8 cellular contexts compared by ENCODE assay signal in the genomic region with DNA sequence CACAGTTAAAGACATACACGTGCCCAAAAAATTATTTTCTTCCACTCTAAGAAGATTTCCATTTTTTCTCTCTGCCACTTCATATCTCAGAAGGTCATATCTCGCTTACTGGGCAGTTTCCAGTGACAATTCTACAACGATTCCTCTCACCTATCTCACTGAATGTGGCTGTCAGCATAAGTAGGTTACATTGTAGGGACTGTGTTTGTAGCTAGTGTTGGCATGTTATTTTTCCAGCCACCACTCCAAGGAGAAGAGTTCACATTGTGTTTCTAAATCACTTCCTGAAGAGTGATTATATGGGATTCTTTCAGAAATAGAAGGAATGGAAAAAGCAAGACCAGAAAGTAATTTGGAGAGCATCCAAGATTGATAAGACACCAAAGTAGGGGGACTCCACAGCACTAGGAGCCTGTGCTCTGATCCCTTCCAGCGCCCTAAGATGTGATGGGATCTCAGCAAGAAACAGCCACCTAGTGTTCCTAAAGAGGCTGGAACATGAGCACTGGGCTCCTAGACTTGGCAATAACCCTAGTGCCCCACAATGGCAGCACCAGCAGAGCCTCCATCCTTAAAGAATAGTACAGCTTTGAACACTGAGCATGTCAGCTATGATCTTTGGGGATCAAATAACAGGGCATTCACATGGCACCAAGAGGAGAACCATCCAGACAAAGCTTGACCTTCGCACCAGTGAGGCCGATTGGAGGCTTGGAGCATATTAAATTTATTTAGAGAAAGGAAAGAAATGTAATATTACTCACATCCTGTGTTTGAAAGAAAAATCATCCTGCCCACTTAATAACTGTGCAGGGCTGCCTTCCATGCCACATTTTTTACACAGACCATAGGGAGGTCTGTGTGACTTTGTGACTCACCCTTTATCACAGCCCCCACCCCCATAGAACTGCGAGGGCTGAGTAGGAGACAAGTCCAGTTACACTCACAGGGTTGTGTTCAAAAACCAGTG.
DNase-seq lines count a peak whose midpoint lies in the region; ATAC-seq and TF ChIP-seq lines count a peak whose summit lies in the region.

No MANE protein-coding gene starts in this region.

- peak overlapping the region; percentile 47 for H3K4me3 ChIP-seq in WI38 (ENCODE audit: low read depth, low read length)

- DNase-seq in EL (peak; percentile 98), kidney tubule cell (ENCODE audit: low spot score) (peak; percentile 90), NCI-H82 treated with DMSO at 0.1 percent for 48 hours (lab: John Stamatoyannopoulos, UW; ENCODE audit: unreplicated experiment) (no peak), activated gamma-delta T cell treated with Interleukin-2 at 50 U/mL for 16 hours (no peak)
- DNase-seq in central memory CD4-positive, alpha-beta T cell, result no peak

- no peak for TF ChIP-seq CTCF in WI38 (IDR thresholded peaks at IDR 0.05; ENCODE audit: low read depth, low read length)

- ATAC-seq in HG02588 (IDR thresholded peaks at IDR 0.05; ENCODE audit: unreplicated experiment) (peak; percentile 14), GM21423 (IDR thresholded peaks at IDR 0.05; ENCODE audit: unreplicated experiment) (no peak)

Comparison
In these comparisons a context has a peak if more than half of its experiments do, and no peak if none do; other contexts are left out.
1. DNase-seq: peak in EL (single experiment) and kidney tubule cell (single experiment); none in NCI-H82 treated with DMSO at 0.1 percent for 48 hours (single experiment), central memory CD4-positive, alpha-beta T cell (single experiment) and activated gamma-delta T cell treated with Interleukin-2 at 50 U/mL for 16 hours (single experiment).